ENCODE assay signal across 9 cellular contexts in the genomic region with DNA sequence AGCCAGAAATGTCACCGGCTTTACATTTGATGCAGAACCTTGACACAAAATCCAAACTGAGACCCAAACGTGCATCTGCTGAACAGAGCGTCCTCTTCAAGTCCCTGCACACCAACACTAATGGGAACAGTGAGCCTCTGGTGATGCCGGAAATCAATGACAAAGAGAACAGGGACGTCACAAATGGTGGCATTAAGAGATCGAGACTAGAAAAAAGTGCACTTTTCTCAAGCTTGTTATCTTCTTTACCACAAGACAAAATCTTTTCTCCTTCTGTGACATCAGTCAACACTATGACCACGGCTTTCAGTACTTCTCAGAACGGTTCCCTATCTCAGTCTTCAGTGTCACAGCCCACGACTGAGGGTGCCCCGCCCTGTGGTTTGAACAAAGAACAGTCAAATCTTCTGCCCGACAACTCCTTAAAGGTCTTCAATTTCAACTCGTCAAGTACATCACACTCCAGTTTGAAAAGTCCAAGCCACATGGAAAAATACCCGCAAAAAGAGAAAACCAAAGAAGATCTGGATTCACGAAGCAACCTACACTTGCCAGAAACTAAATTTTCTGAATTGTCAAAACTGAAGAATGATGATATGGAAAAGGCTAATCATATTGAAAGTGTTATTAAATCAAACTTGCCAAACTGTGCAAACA.
DNase-seq lines count a peak whose midpoint lies in the region; ATAC-seq and TF ChIP-seq lines count a peak whose summit lies in the region.
"Had no signal": no experiment of that assay in that cellular context is flagged by ENCODE, and none has a peak within 500 bp of the region (broad histone marks: within the 10 kb centered on the region; RNA-seq: fewer than 3 reads in every experiment).

No MANE protein-coding gene starts in this region.

- H3K27me3 ChIP-seq in breast epithelium (no peaks in the 10 kb centered on the region), heart right ventricle (no peaks in the 10 kb centered on the region)

- WGBS in heart right ventricle, 2 donors = 76 to 77% methylated on average over 14 of the region's 14 CpGs

- DNase-seq in MCF 10A (ENCODE audit: unreplicated experiment) = no peak
- no peak for DNase-seq in breast epithelium (ENCODE audit: low spot score in 2 of 2)
- DNase-seq in activated CD4-positive, alpha-beta T cell treated with anti-CD3 and anti-CD28 coated beads, Interleukin-2, amount 50 U/mL, for 1 hour = peak; percentile 71
- no peak for DNase-seq in heart right ventricle
- DNase-seq in stimulated activated naive CD4-positive, alpha-beta T cell treated with Interleukin-2 at 50 U/mL for 16 hours (lab: John Stamatoyannopoulos, UW) = peak; percentile 83
- no peak for DNase-seq in amniotic stem cell (lab: John Stamatoyannopoulos, UW)
- DNase-seq in NCI-H82 (lab: John Stamatoyannopoulos, UW) = no peak

- peaks cover 45% of the 10 kb centered on the region for H3K36me3 Mint-ChIP-seq in MCF 10A (ENCODE audit: insufficient read depth, unreplicated experiment)
- H3K36me3 Mint-ChIP-seq: brain had no signal

- no peak overlapping the region for H3K27ac Mint-ChIP-seq in MCF 10A (ENCODE audit: low read depth, unreplicated experiment)
- H3K27ac Mint-ChIP-seq: brain had no signal

- H3K4me1 Mint-ChIP-seq in MCF 10A (ENCODE audit: insufficient read depth, unreplicated experiment) = peaks cover 43% of the 10 kb centered on the region
- H3K4me1 Mint-ChIP-seq: brain had no signal

- H3K36me3 ChIP-seq in breast epithelium (no peaks in the 10 kb centered on the region), heart right ventricle (peaks cover 0 to 3% (median 0%) of the 10 kb centered on the region in 9 donors)

- CTCF ChIA-PET in MCF 10A (lab: Yijun Ruan, JAX) = interaction anchor here (2.9 kb wide), 1 partner anchor 7 kb away, joined by 18 read pairs; no protein-coding TSS in a partner anchor

- no peaks in the 10 kb centered on the region for H3K9me3 Mint-ChIP-seq in MCF 10A (ENCODE audit: unreplicated experiment)
- H3K9me3 Mint-ChIP-seq: brain had no signal

- POLR2A ChIA-PET in MCF 10A (lab: Yijun Ruan, JAX) = interaction anchor here (1.2 to 9.3 kb wide), 5 partner anchors 10 to 42 kb away, joined by 3 to 208 read pairs (median 10); no protein-coding TSS in a partner anchor

- no peaks in the 10 kb centered on the region for H3K27me3 Mint-ChIP-seq in MCF 10A (ENCODE audit: insufficient read depth, unreplicated experiment)

- intact Hi-C loops in MCF 10A (cut with micrococcal nuclease) (no loop called here), breast epithelium (cut with DNase I; ENCODE audit: low total_unique reads) (no loop called here), heart right ventricle (cut with DNase I) (no loop called here)

- peak overlapping the region; percentile 16 for H3K4me3 Mint-ChIP-seq in MCF 10A (ENCODE audit: unreplicated experiment)
- H3K4me3 Mint-ChIP-seq: brain had no signal

- BruUV-seq in MCF 10A (replicated peaks; lab: Mats Ljungman, UMichigan) = TSS peak; percentile 16

- H3K9me3 ChIP-seq in breast epithelium = no peaks in the 10 kb centered on the region
- no peaks in the 10 kb centered on the region for H3K9me3 ChIP-seq in heart right ventricle

- no peak overlapping the region for H3K4me3 ChIP-seq in breast epithelium
- peak overlapping the region in 1 of 10 donors; percentile 46 for H3K4me3 ChIP-seq in heart right ventricle

- H3K27ac ChIP-seq in breast epithelium (peak overlapping the region in 1 of 2 donors; percentile 55), heart right ventricle (peak overlapping the region in 1 of 10 donors; percentile 86)

- peaks cover 0 to 4% of the 10 kb centered on the region in 2 donors for H3K4me1 ChIP-seq in breast epithelium
- peaks cover 0 to 93% (median 0%) of the 10 kb centered on the region in 9 donors for H3K4me1 ChIP-seq in heart right ventricle

- no peak for TF ChIP-seq CTCF in MCF 10A (IDR thresholded peaks at IDR 0.05; ENCODE audit: unreplicated experiment)
- no peak for TF ChIP-seq CTCF in breast epithelium (IDR thresholded peaks at IDR 0.05)
- TF ChIP-seq CTCF in heart right ventricle (IDR thresholded peaks at IDR 0.05) = no peak

- TF ChIP-seq POLR2A in breast epithelium (IDR thresholded peaks at IDR 0.05) = no peak

- ATAC-seq in HG03571 (IDR thresholded peaks at IDR 0.05; ENCODE audit: unreplicated experiment) (peak; percentile 57), heart right ventricle (peak in 5 of 8 donors; percentile 61 to 73 (median 63))

Comparison
In these comparisons a context has a peak if more than half of its experiments do, and no peak if none do; other contexts are left out.
1. DNase-seq: peak in activated CD4-positive, alpha-beta T cell treated with anti-CD3 and anti-CD28 coated beads, Interleukin-2, amount 50 U/mL, for 1 hour (single experiment) and stimulated activated naive CD4-positive, alpha-beta T cell treated with Interleukin-2 at 50 U/mL for 16 hours (single experiment); none in MCF 10A (single experiment), breast epithelium (0 of 2), heart right ventricle (0 of 2), amniotic stem cell (single experiment) and NCI-H82 (single experiment).